17 cellular contexts compared by ENCODE assay signal in genomic region chr1:61953076-61953789, GRCh38.
"Had no signal": no experiment of that assay in that cellular context is flagged by ENCODE, and none has a peak within 500 bp of the region (broad histone marks: within the 10 kb centered on the region; RNA-seq: fewer than 3 reads in every experiment).

No MANE protein-coding gene starts in this region.

- H3K36me3 ChIP-seq: colonic mucosa, gastroesophageal sphincter, upper lobe of left lung had no signal

- H3K4me2 ChIP-seq: hepatocyte had no signal

- H3K27ac Mint-ChIP-seq: activated CD4-positive, alpha-beta memory T cell treated with anti-CD3 and anti-CD28 coated beads for 36 hours; activated naive CD8-positive, alpha-beta T cell; stimulated activated naive CD8-positive, alpha-beta T cell treated with anti-CD3 and anti-CD28 coated beads, Interleukin-15, Interleukin-2, amounts not matched to agents 100 ng/mL and 50 ng/mL, for 24 hours had no signal

- H3K4me3 ChIP-seq: colonic mucosa, gastroesophageal sphincter, hepatocyte, upper lobe of left lung had no signal

- H3K27me3 Mint-ChIP-seq: activated CD4-positive, alpha-beta memory T cell treated with anti-CD3 and anti-CD28 coated beads for 36 hours; activated naive CD8-positive, alpha-beta T cell; naive thymus-derived CD8-positive, alpha-beta T cell; progenitor cell of endocrine pancreas; stimulated activated naive CD8-positive, alpha-beta T cell treated with anti-CD3 and anti-CD28 coated beads, Interleukin-15, Interleukin-2, amounts not matched to agents 100 ng/mL and 50 ng/mL, for 24 hours had no signal

- H3K9me3 ChIP-seq: colonic mucosa, gastroesophageal sphincter, upper lobe of left lung had no signal

- H3K9me3 Mint-ChIP-seq: activated CD4-positive, alpha-beta memory T cell treated with anti-CD3 and anti-CD28 coated beads for 36 hours; naive thymus-derived CD8-positive, alpha-beta T cell; stimulated activated naive CD8-positive, alpha-beta T cell treated with anti-CD3 and anti-CD28 coated beads, Interleukin-15, Interleukin-2, amounts not matched to agents 100 ng/mL and 50 ng/mL, for 24 hours had no signal

- H2AFZ ChIP-seq: hepatocyte had no signal

- DNase-seq: activated CD4-positive, alpha-beta memory T cell treated with anti-CD3 and anti-CD28 coated beads for 36 hours; activated CD4-positive, alpha-beta T cell treated with anti-CD3 and anti-CD28 coated beads for 1 hour; activated gamma-delta T cell; activated T-cell treated with anti-CD3 and anti-CD28 coated beads, Interleukin-2, amount 50 U/mL, for 48 hours; colonic mucosa; effector CD4-positive, alpha-beta T cell; naive thymus-derived CD8-positive, alpha-beta T cell; nucleus accumbens; stimulated activated CD4-positive, alpha-beta T cell treated with anti-CD3 and anti-CD28 coated beads, Interleukin-4, amount 100 ng/mL, for 1 hour; SW 1271; T-helper 9 cell; upper lobe of left lung had no signal

- ATAC-seq: gastroesophageal sphincter; naive thymus-derived CD8-positive, alpha-beta T cell had no signal

- H3K4me1 ChIP-seq: colonic mucosa, upper lobe of left lung had no signal

- H3K27ac ChIP-seq: colonic mucosa, gastroesophageal sphincter, hepatocyte, upper lobe of left lung had no signal

- H3K79me2 ChIP-seq: hepatocyte had no signal

- H3K27me3 ChIP-seq: colonic mucosa, gastroesophageal sphincter, hepatocyte, upper lobe of left lung had no signal

- H3K4me3 Mint-ChIP-seq: activated CD4-positive, alpha-beta memory T cell treated with anti-CD3 and anti-CD28 coated beads for 36 hours; activated naive CD8-positive, alpha-beta T cell; naive thymus-derived CD8-positive, alpha-beta T cell; stimulated activated naive CD8-positive, alpha-beta T cell treated with anti-CD3 and anti-CD28 coated beads, Interleukin-15, Interleukin-2, amounts not matched to agents 100 ng/mL and 50 ng/mL, for 24 hours had no signal
